ENCODE assay signal across 1 cellular context in genomic region chr19:44925114-44925891, GRCh38.
TF ChIP-seq lines count a peak whose summit lies in the region.

No MANE protein-coding gene starts in this region.

TF ChIP-seq in HepG2, 621 proteins besides CTCF, POLR2A, EP300 and RAD21 (continued from another document and continues in another):
- no peak for TF ChIP-seq ZNF382 (CRISPR knock-in tag; IDR thresholded peaks at IDR 0.05; ENCODE audit: borderline replicate concordance)
- TF ChIP-seq ARNTL (CRISPR knock-in tag; IDR thresholded peaks at IDR 0.05), result peak; percentile 99
- TF ChIP-seq ZNF333 (CRISPR knock-in tag; IDR thresholded peaks at IDR 0.05; ENCODE audit: borderline replicate concordance), result no peak
- TF ChIP-seq ATAD3A (CRISPR knock-in tag; IDR thresholded peaks at IDR 0.05), result no peak
- TF ChIP-seq U2AF1 (optimal IDR thresholded peaks at IDR 0.05; ENCODE audit: low read depth, low read length), result peak; percentile 32
- TF ChIP-seq ZBTB2 (CRISPR knock-in tag; IDR thresholded peaks at IDR 0.05; ENCODE audit: low read depth), result 0 out of 2 replicates have a peak, but pooled peaks have one; percentile 65
- peak; percentile 82; the same call in 1 of the 2 replicates for TF ChIP-seq ZFP37 (CRISPR knock-in tag; IDR thresholded peaks at IDR 0.05; ENCODE audit: borderline replicate concordance)
- no peak for TF ChIP-seq SOX6 (IDR thresholded peaks at IDR 0.05)
- TF ChIP-seq SOX6 (CRISPR knock-in tag; IDR thresholded peaks at IDR 0.05), result peak; percentile 97
- peak; percentile 97 for TF ChIP-seq SPEN (CRISPR knock-in tag; IDR thresholded peaks at IDR 0.05; ENCODE audit: low read depth)
- TF ChIP-seq ZNF7 (CRISPR knock-in tag; IDR thresholded peaks at IDR 0.05), result no peak
- TF ChIP-seq ZSCAN21 (CRISPR knock-in tag; IDR thresholded peaks at IDR 0.05; ENCODE audit: borderline replicate concordance), result peak; percentile 85
- TF ChIP-seq ZNF619 (CRISPR knock-in tag; IDR thresholded peaks at IDR 0.05), result 0 out of 2 replicates have a peak, but pooled peaks have one; percentile 61
- TF ChIP-seq SRY (CRISPR knock-in tag; IDR thresholded peaks at IDR 0.05), result no peak
- peak; percentile 89; the same call in 1 of the 2 replicates for TF ChIP-seq ZNF839 (CRISPR knock-in tag; IDR thresholded peaks at IDR 0.05; ENCODE audit: borderline replicate concordance)
- peak; percentile 59; the same call in 1 of the 2 replicates for TF ChIP-seq FOSL1 (CRISPR knock-in tag; IDR thresholded peaks at IDR 0.05; ENCODE audit: borderline replicate concordance)
- TF ChIP-seq ZSCAN9 (CRISPR knock-in tag; IDR thresholded peaks at IDR 0.05; ENCODE audit: borderline replicate concordance), result peak; percentile 92
- TF ChIP-seq XRCC5 (optimal IDR thresholded peaks at IDR 0.05; ENCODE audit: low read length), result peak; percentile 71
- TF ChIP-seq TFE3 (CRISPR knock-in tag; IDR thresholded peaks at IDR 0.05), result peak; percentile 99
- peak; percentile 96 for TF ChIP-seq FOSL2 (CRISPR knock-in tag; IDR thresholded peaks at IDR 0.05)
- TF ChIP-seq MED13 (CRISPR knock-in tag; IDR thresholded peaks at IDR 0.05), result peak; percentile 98
- peak; percentile 25; the same call in 1 of the 2 replicates for TF ChIP-seq RBFOX2 (IDR thresholded peaks at IDR 0.05; ENCODE audit: low read depth, low read length)
- TF ChIP-seq BCL3 (CRISPR knock-in tag; IDR thresholded peaks at IDR 0.05), result peak; percentile 89
- peak; percentile 98 for TF ChIP-seq ZNF788 (CRISPR knock-in tag; IDR thresholded peaks at IDR 0.05; ENCODE audit: borderline replicate concordance)
- TF ChIP-seq NKX3-1 (CRISPR knock-in tag; IDR thresholded peaks at IDR 0.05), result peak; percentile 50; the same call in 1 of the 2 replicates
- TF ChIP-seq HMGA1 (CRISPR knock-in tag; conservative IDR thresholded peaks at IDR 0.05), result no peak
- no peak for TF ChIP-seq TEAD2 (CRISPR knock-in tag; IDR thresholded peaks at IDR 0.05)
- no peak for TF ChIP-seq TIGD3 (CRISPR knock-in tag; IDR thresholded peaks at IDR 0.05; ENCODE audit: borderline replicate concordance)
- no peak for TF ChIP-seq ZFP62 (CRISPR knock-in tag; IDR thresholded peaks at IDR 0.05)
- TF ChIP-seq SMAD9 (CRISPR knock-in tag; IDR thresholded peaks at IDR 0.05), result peak; percentile 55; the same call in 1 of the 2 replicates
- no peak for TF ChIP-seq ZNF44 (CRISPR knock-in tag; IDR thresholded peaks at IDR 0.05)
- no peak for TF ChIP-seq ZNF282 (IDR thresholded peaks at IDR 0.05; ENCODE audit: partially characterized antibody)
- TF ChIP-seq HOXA9 (CRISPR knock-in tag; IDR thresholded peaks at IDR 0.05; ENCODE audit: borderline replicate concordance), result no peak
- no peak for TF ChIP-seq ATM (IDR thresholded peaks at IDR 0.05; ENCODE audit: borderline replicate concordance)
- TF ChIP-seq ZNF234 (CRISPR knock-in tag; conservative IDR thresholded peaks at IDR 0.05), result no peak
- no peak for TF ChIP-seq SYNCRIP (IDR thresholded peaks at IDR 0.05; ENCODE audit: insufficient read depth, low read depth, low read length)
- no peak; the same call in 1 of the 2 replicates for TF ChIP-seq TOE1 (CRISPR knock-in tag; IDR thresholded peaks at IDR 0.05)
- TF ChIP-seq NFYB (CRISPR knock-in tag; IDR thresholded peaks at IDR 0.05), result peak; percentile 17; the same call in 1 of the 2 replicates
- TF ChIP-seq ZNF441 (CRISPR knock-in tag; IDR thresholded peaks at IDR 0.05; ENCODE audit: borderline replicate concordance), result peak; percentile 64; the same call in 1 of the 2 replicates
- peak; percentile 87 for TF ChIP-seq SIX4 (CRISPR knock-in tag; IDR thresholded peaks at IDR 0.05)
- no peak for TF ChIP-seq CENPT (CRISPR knock-in tag; IDR thresholded peaks at IDR 0.05; ENCODE audit: low read depth)
- peak; percentile 100 for TF ChIP-seq PATZ1 (CRISPR knock-in tag; IDR thresholded peaks at IDR 0.05)
- TF ChIP-seq ZNF143 (CRISPR knock-in tag; IDR thresholded peaks at IDR 0.05), result 0 out of 2 replicates have a peak, but pooled peaks have one; percentile 44
- no peak for TF ChIP-seq IKZF1 (IDR thresholded peaks at IDR 0.05)
- TF ChIP-seq PLRG1 (conservative IDR thresholded peaks at IDR 0.05), result no peak
- TF ChIP-seq IKZF5 (CRISPR knock-in tag; IDR thresholded peaks at IDR 0.05), result peak; percentile 93
- peak; percentile 100 for TF ChIP-seq MYC (CRISPR knock-in tag; IDR thresholded peaks at IDR 0.05; ENCODE audit: borderline replicate concordance)
- no peak for TF ChIP-seq ZNF251 (CRISPR knock-in tag; IDR thresholded peaks at IDR 0.05)
- peak; percentile 70; the same call in 1 of the 2 replicates for TF ChIP-seq ZNF335 (CRISPR knock-in tag; IDR thresholded peaks at IDR 0.05)
- no peak for TF ChIP-seq DNMT1 (CRISPR knock-in tag; IDR thresholded peaks at IDR 0.05)
- peak; percentile 90 for TF ChIP-seq ZNF772 (CRISPR knock-in tag; IDR thresholded peaks at IDR 0.05)
- no peak; the same call in 1 of the 2 replicates for TF ChIP-seq ZNF3 (CRISPR knock-in tag; IDR thresholded peaks at IDR 0.05)
- peak; percentile 96 for TF ChIP-seq YEATS4 (CRISPR knock-in tag; IDR thresholded peaks at IDR 0.05; ENCODE audit: borderline replicate concordance)
- no peak for TF ChIP-seq MTF2 (CRISPR knock-in tag; IDR thresholded peaks at IDR 0.05; ENCODE audit: borderline replicate concordance)
- no peak for TF ChIP-seq SP1 (IDR thresholded peaks at IDR 0.05)
- TF ChIP-seq SP1 (CRISPR knock-in tag; IDR thresholded peaks at IDR 0.05), result peak; percentile 66; the same call in 1 of the 2 replicates
- peak; percentile 94 for TF ChIP-seq FOXA3 (CRISPR knock-in tag; IDR thresholded peaks at IDR 0.05)
- TF ChIP-seq RERE (CRISPR knock-in tag; IDR thresholded peaks at IDR 0.05; ENCODE audit: low read depth), result peak; percentile 95
- TF ChIP-seq ZNF564 (CRISPR knock-in tag; IDR thresholded peaks at IDR 0.05), result peak; percentile 95
- TF ChIP-seq ZNF205 (CRISPR knock-in tag; IDR thresholded peaks at IDR 0.05), result peak; percentile 86
- peak; percentile 55; the same call in 1 of the 2 replicates for TF ChIP-seq TBX3 (IDR thresholded peaks at IDR 0.05; ENCODE audit: borderline replicate concordance)
- no peak for TF ChIP-seq ZFP82 (CRISPR knock-in tag; IDR thresholded peaks at IDR 0.05; ENCODE audit: borderline replicate concordance)
- no peak for TF ChIP-seq CREBL2 (CRISPR knock-in tag; IDR thresholded peaks at IDR 0.05; ENCODE audit: borderline replicate concordance)
- TF ChIP-seq ELF1 (CRISPR knock-in tag; IDR thresholded peaks at IDR 0.05), result peak; percentile 72
- TF ChIP-seq IRX3 (CRISPR knock-in tag; IDR thresholded peaks at IDR 0.05; ENCODE audit: borderline replicate concordance, low read depth), result no peak
- TF ChIP-seq ZNF598 (CRISPR knock-in tag; IDR thresholded peaks at IDR 0.05; ENCODE audit: borderline replicate concordance), result no peak
- TF ChIP-seq MXD4 (CRISPR knock-in tag; IDR thresholded peaks at IDR 0.05), result peak; percentile 92; the same call in 1 of the 2 replicates
